ENCODE assay signal across 14 cellular contexts in genomic region chr2:118112771-118113334, GRCh38. TPM values are rescaled to one million over a fixed set of nuclear protein-coding genes. Genes with fewer than 3 reads are reported as not detected.
DNase-seq lines count a peak whose midpoint lies in the region; ATAC-seq and TF ChIP-seq lines count a peak whose summit lies in the region.
"Had no signal": no experiment of that assay in that cellular context is flagged by ENCODE, and none has a peak within 500 bp of the region (broad histone marks: within the 10 kb centered on the region; RNA-seq: fewer than 3 reads in every experiment).

No MANE protein-coding gene starts in this region.

- intact Hi-C loops in Calu3 (cut with micrococcal nuclease; ENCODE audit: unreplicated experiment), result loop anchor here (1.0 to 2.0 kb wide), 3 partner anchors 10 to 72 kb away; partner anchors contain the start of gene INSIG2

- peak overlapping the region; percentile 94 for H3K27ac Mint-ChIP-seq in Calu3 (ENCODE audit: unreplicated experiment)
- H3K27ac Mint-ChIP-seq: neural progenitor cell had no signal

- TF ChIP-seq CTCF in Calu3 (IDR thresholded peaks at IDR 0.05; ENCODE audit: unreplicated experiment) (no peak), cardiac fibroblast (IDR thresholded peaks at IDR 0.05; ENCODE audit: low read depth, low read length) (no peak), lung (IDR thresholded peaks at IDR 0.05; ENCODE audit: control extremely low read depth, extremely low read depth) (no peak)

- no peaks in the 10 kb centered on the region for H3K9me3 ChIP-seq in lung (ENCODE audit: control insufficient read depth in 2 of 2, insufficient read depth in 1 of 2, low read length in 1 of 2)
- H3K9me3 ChIP-seq: testis had no signal

- peak overlapping the region; percentile 21 for H3K4me3 Mint-ChIP-seq in Calu3 (ENCODE audit: low read depth, unreplicated experiment)
- H3K4me3 Mint-ChIP-seq: activated T-cell treated with anti-CD3 and anti-CD28 coated beads, Interleukin-2, amount 50 U/mL, for 4 hours; neural progenitor cell had no signal

- ATAC-seq in lung (ENCODE audit: insufficient read depth, low FRiP score) (peak; percentile 88), GM21367 (IDR thresholded peaks at IDR 0.05; ENCODE audit: unreplicated experiment) (no peak), HG03175 (IDR thresholded peaks at IDR 0.05; ENCODE audit: unreplicated experiment) (no peak)
- ATAC-seq: activated T-cell treated with anti-CD3 and anti-CD28 coated beads, Interleukin-2, amount 50 U/mL, for 4 hours had no signal

- no TSS peak for BruUV-seq in Calu3 (replicated peaks; lab: Mats Ljungman, UMichigan)

- peaks cover 3 to 4% of the 10 kb centered on the region in 2 donors for H3K36me3 ChIP-seq in lung (ENCODE audit: control insufficient read depth in 2 of 2, insufficient read depth in 2 of 2, low read length in 2 of 2)
- H3K36me3 ChIP-seq: neural progenitor cell had no signal

- peak overlapping the region in 1 of 2 donors; percentile 61 for H3K27ac ChIP-seq in lung (ENCODE audit: low read depth in 1 of 2, low read length in 1 of 2)
- H3K27ac ChIP-seq: coronary artery, neural progenitor cell, testis had no signal

- H3K36me3 Mint-ChIP-seq in Calu3 (ENCODE audit: insufficient read depth, unreplicated experiment), result peaks cover 65% of the 10 kb centered on the region

- peaks cover 67% of the 10 kb centered on the region for H3K4me1 Mint-ChIP-seq in Calu3 (ENCODE audit: low read depth, unreplicated experiment)
- H3K4me1 Mint-ChIP-seq: neural progenitor cell had no signal

- DNase-seq in Calu3 (peak; percentile 51), M059J (ENCODE audit: low read depth) (peak; percentile 96), cardiac fibroblast (ENCODE audit: low read depth in 2 of 2) (peak; percentile 54 to 69), lung (ENCODE audit: low spot score) (no peak), cortex of kidney (lab: John Stamatoyannopoulos, UW) (no peak), retina (no peak)
- DNase-seq: activated T-cell treated with anti-CD3 and anti-CD28 coated beads, Interleukin-2, amount 50 U/mL, for 4 hours; COR-L47; stimulated activated CD4-positive, alpha-beta T cell treated with anti-CD3 and anti-CD28 coated beads, Interleukin-4, amount 100 ng/mL, for 24 hours; testis had no signal

- CTCF ChIA-PET in Calu3 (lab: Charles Lee), result interaction anchor here (0.6 kb wide), 1 partner anchor 66 kb away, joined by 5 read pairs; no protein-coding TSS in a partner anchor

- no peaks in the 10 kb centered on the region for H3K27me3 Mint-ChIP-seq in Calu3 (ENCODE audit: unreplicated experiment)

- H3K27me3 ChIP-seq in lung (ENCODE audit: control insufficient read depth, insufficient read depth), result no peaks in the 10 kb centered on the region
- H3K27me3 ChIP-seq: neural progenitor cell, testis had no signal

- H3K4me1 ChIP-seq in lung (ENCODE audit: control insufficient read depth in 2 of 2, insufficient read depth in 2 of 2, low read length in 2 of 2), result peaks cover 0 to 5% of the 10 kb centered on the region in 2 donors
- H3K4me1 ChIP-seq: neural progenitor cell, testis had no signal

- WGBS in lung, 2 donors, result 56 to 76% methylated on average over 4 of the region's 4 CpGs

- H3K9me3 Mint-ChIP-seq in Calu3 (ENCODE audit: low read depth, unreplicated experiment), result no peaks in the 10 kb centered on the region
- H3K9me3 Mint-ChIP-seq: activated T-cell treated with anti-CD3 and anti-CD28 coated beads, Interleukin-2, amount 50 U/mL, for 4 hours; neural progenitor cell had no signal

- no peak overlapping the region for H3K4me3 ChIP-seq in cardiac fibroblast (replicated peaks in 1 of 2; ENCODE audit: low read depth in 2 of 2, low read length in 2 of 2)
- no peak overlapping the region for H3K4me3 ChIP-seq in lung
- H3K4me3 ChIP-seq: coronary artery, neural progenitor cell, testis had no signal

RNA-seq across cellular contexts. Expression of gene INSIG2, which starts 24.6 kb away (rescaled TPM):
- 64.4 and 67.1 TPM in 2 replicates for total RNA-seq in Calu3 (2022)
- total RNA-seq in M059J (2014; rRNA removed; shearing (Covaris generic)), result 6.7 and 9.4 TPM in 2 replicates
- 10 to 100 TPM; 26.6 to 40.6 TPM for total RNA-seq in lung
- 10 to 100 TPM; 16.4 to 19.2 TPM for polyA plus RNA-seq in lung

Comparison
In these comparisons a context has a peak if more than half of its experiments do, and no peak if none do; other contexts are left out.
1. DNase-seq: peak in Calu3 (single experiment), M059J (single experiment) and cardiac fibroblast (2 of 2); none in lung (single experiment), cortex of kidney (single experiment) and retina (single experiment).